In genomic region chr9:111597852-111598729, GRCh38 we compare ENCODE assay signal across 8 cellular contexts. TPM values are rescaled to one million over a fixed set of nuclear protein-coding genes. Genes with fewer than 3 reads are reported as not detected.
DNase-seq lines count a peak whose midpoint lies in the region; ATAC-seq, FAIRE-seq and TF ChIP-seq lines count a peak whose summit lies in the region.

No MANE protein-coding gene starts in this region.

- H3K9me3 ChIP-seq in cardiac muscle cell (ENCODE audit: low read depth) = no peaks in the 10 kb centered on the region
- H3K9me3 ChIP-seq in pancreas = no peaks in the 10 kb centered on the region
- H3K9me3 ChIP-seq in vagina = no peaks in the 10 kb centered on the region

- in situ Hi-C loops in SK-MEL-5 (cut with HindIII; ENCODE audit: low pct_unique_long_range_greater_than_20kb, low sequenced_read_pairs) = loop anchor here (25.0 kb wide), 1 partner anchor 89 kb away; no protein-coding TSS in a partner anchor

- DNase-seq in AG09309 (ENCODE audit: low read depth) (no peak), HuH-7 (ENCODE audit: low spot score) (peak; percentile 59), SK-MEL-5 (ENCODE audit: low read depth, low spot score) (peak; percentile 76), cardiac muscle cell (ENCODE audit: low read depth in 1 of 2, low spot score in 1 of 2) (peak; percentile 66 to 78), pancreas (peak; percentile 60 to 77 (median 68)), vagina (ENCODE audit: extremely low spot score in 2 of 2) (peak in 1 of 2 donors; percentile 91)
- DNase-seq in activated naive CD4-positive, alpha-beta T cell treated with anti-CD3 and anti-CD28 coated beads, Interleukin-2, amount 50 U/mL, for 72 hours (ENCODE audit: low spot score in 2 of 2) = peak in 1 of 2 donors; percentile 60

- H3K27ac ChIP-seq in cardiac muscle cell (no peak overlapping the region), pancreas (peak overlapping the region; percentile 64 to 84 (median 77)), vagina (peak overlapping the region; percentile 84)

- ATAC-seq in GM18907 (IDR thresholded peaks at IDR 0.05; ENCODE audit: unreplicated experiment) (peak; percentile 65), pancreas (peak; percentile 47 to 73 (median 64))
- peak; percentile 55 to 73 for ATAC-seq in activated naive CD4-positive, alpha-beta T cell treated with anti-CD3 and anti-CD28 coated beads, Interleukin-2, amount 50 U/mL, for 72 hours

- H3K27ac Mint-ChIP-seq in activated naive CD4-positive, alpha-beta T cell treated with anti-CD3 and anti-CD28 coated beads, Interleukin-2, amount 50 U/mL, for 72 hours = no peak overlapping the region

- no peaks in the 10 kb centered on the region for H3K9me3 Mint-ChIP-seq in activated naive CD4-positive, alpha-beta T cell treated with anti-CD3 and anti-CD28 coated beads, Interleukin-2, amount 50 U/mL, for 72 hours

- H3K36me3 ChIP-seq in cardiac muscle cell = peaks cover 5% of the 10 kb centered on the region
- H3K36me3 ChIP-seq in pancreas = peaks cover 0 to 5% (median 0%) of the 10 kb centered on the region in 3 donors
- H3K36me3 ChIP-seq in vagina = peaks cover 0 to 9% of the 10 kb centered on the region in 2 donors

- H3K4me1 ChIP-seq in cardiac muscle cell (ENCODE audit: low read depth) (no peaks in the 10 kb centered on the region), pancreas (peaks cover 0 to 9% (median 0%) of the 10 kb centered on the region in 3 donors), vagina (no peaks in the 10 kb centered on the region)

- no peaks in the 10 kb centered on the region for H3K27me3 ChIP-seq in cardiac muscle cell
- no peaks in the 10 kb centered on the region for H3K27me3 ChIP-seq in pancreas
- H3K27me3 ChIP-seq in vagina = no peaks in the 10 kb centered on the region

- no peak for TF ChIP-seq POLR2A in vagina (IDR thresholded peaks at IDR 0.05)

- H3K4me3 ChIP-seq in AG09309 (ENCODE audit: control insufficient read depth, low read depth, low read length) = peak overlapping the region; percentile 73
- peak overlapping the region; percentile 60 for H3K4me3 ChIP-seq in cardiac muscle cell
- peak overlapping the region; percentile 59 to 70 (median 64) for H3K4me3 ChIP-seq in pancreas
- H3K4me3 ChIP-seq in vagina = peak overlapping the region; percentile 74 to 86

- intact Hi-C loops in pancreas (cut with DNase I) = loop anchor here in 1 of 3 donors (10.0 kb wide), 1 partner anchor 87 kb away; no protein-coding TSS in a partner anchor
- intact Hi-C loops in vagina (cut with DNase I) = no loop called here

- peak; percentile 76 for TF ChIP-seq CTCF in AG09309 (IDR thresholded peaks at IDR 0.05; ENCODE audit: control insufficient read depth, insufficient read depth, low read depth, low read length, missing control alignments)
- peak; percentile 69 for TF ChIP-seq CTCF in cardiac muscle cell (IDR thresholded peaks at IDR 0.05; ENCODE audit: low read depth, low read length)
- TF ChIP-seq CTCF in pancreas (IDR thresholded peaks at IDR 0.05) = peak; percentile 36 to 74 (median 56)
- peak; percentile 26 to 80 (median 28) for TF ChIP-seq CTCF in vagina (IDR thresholded peaks at IDR 0.05)

- peaks cover 5 to 8% of the 10 kb centered on the region in 2 donors for H3K36me3 Mint-ChIP-seq in activated naive CD4-positive, alpha-beta T cell treated with anti-CD3 and anti-CD28 coated beads, Interleukin-2, amount 50 U/mL, for 72 hours

- 1% methylated on average over 41 of the region's 41 CpGs for WGBS in pancreas, 2 donors

- FAIRE-seq in pancreas (lab: Jason Lieb, UNC) = no peak

RNA-seq across cellular contexts. Expression of gene PTGR1, which starts 1.4 kb away (rescaled TPM):
- total RNA-seq in SK-MEL-5 (2014; rRNA removed; shearing (Covaris generic)) = 28.8 and 29.2 TPM in 2 replicates
- 30.5 and 31.8 TPM in 2 replicates for polyA plus RNA-seq in SK-MEL-5 (2015; cell fraction: cytosol; rRNA removed)
- 23.7 and 32.1 TPM in 2 replicates for polyA plus RNA-seq in SK-MEL-5 (2015; cell fraction: nucleus; rRNA removed)
- total RNA-seq in activated naive CD4-positive, alpha-beta T cell treated with anti-CD3 and anti-CD28 coated beads, Interleukin-2, amount 50 U/mL, for 72 hours = 10 to 100 TPM in 1 of 2 donors, under 1 TPM in 1; 0.59 to 14.5 TPM
- 64.6 and 65.6 TPM in 2 replicates for total RNA-seq in cardiac muscle cell
- 98.0 and 98.3 TPM in 2 replicates for polyA plus RNA-seq in cardiac muscle cell
- 10 to 100 TPM in 4 of 6 donors, 1 to 10 TPM in 2; 7.6 to 28.8 (median 14.6) TPM for total RNA-seq in pancreas
- 10 to 100 TPM in 1 of 2 donors, 1 to 10 TPM in 1; 5.0 to 14.7 TPM for polyA plus RNA-seq in pancreas
- total RNA-seq in vagina = 40.3 TPM

RNA-seq across cellular contexts. Expression of gene DNAJC25, which starts 33.0 kb away (rescaled TPM):
- 13.1 and 16.3 TPM in 2 replicates for total RNA-seq in SK-MEL-5 (2014; rRNA removed; shearing (Covaris generic))
- 11.8 and 12.7 TPM in 2 replicates for polyA plus RNA-seq in SK-MEL-5 (2015; cell fraction: cytosol; rRNA removed)
- polyA plus RNA-seq in SK-MEL-5 (2015; cell fraction: nucleus; rRNA removed) = 15.2 and 18.6 TPM in 2 replicates
- 1 to 10 TPM; 4.2 to 4.4 TPM for total RNA-seq in activated naive CD4-positive, alpha-beta T cell treated with anti-CD3 and anti-CD28 coated beads, Interleukin-2, amount 50 U/mL, for 72 hours
- total RNA-seq in cardiac muscle cell (6.9 and 7.1 TPM in 2 replicates), pancreas (1 to 10 TPM; 2.2 to 4.1 (median 3.2) TPM), vagina (6.1 TPM)
- polyA plus RNA-seq in cardiac muscle cell (8.2 and 10.4 TPM in 2 replicates), pancreas (1 to 10 TPM; 4.0 to 6.7 TPM)
